35 cellular contexts compared by ENCODE assay signal in the genomic region with DNA sequence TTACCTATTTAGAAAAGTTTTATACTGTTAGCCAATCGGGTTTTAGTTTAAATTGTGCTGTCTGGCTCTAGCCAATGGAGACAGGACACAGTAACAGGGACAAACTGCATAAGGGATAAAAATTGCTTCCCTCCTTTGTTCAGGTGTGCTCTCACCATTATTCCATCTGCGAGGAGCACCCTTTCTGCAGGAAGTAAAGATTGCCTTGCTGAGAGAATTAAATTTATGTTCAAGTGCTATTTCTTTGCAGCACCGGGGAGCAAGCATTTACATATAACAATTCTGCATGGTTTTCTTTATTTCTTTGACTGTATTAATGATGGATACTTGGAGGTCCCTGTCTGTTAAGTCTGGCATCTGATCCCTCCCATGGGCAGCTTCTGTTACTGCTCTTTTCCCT.
"Had no signal": no experiment of that assay in that cellular context is flagged by ENCODE, and none has a peak within 500 bp of the region (broad histone marks: within the 10 kb centered on the region; RNA-seq: fewer than 3 reads in every experiment).

No MANE protein-coding gene starts in this region.

- H3K27me3 ChIP-seq: MG63 had no signal

- DNase-seq: Karpas-422, Kasumi-1, MG63, MM.1S, MV-4-11, NCI-H1048, NCI-H1092, NCI-H1092 treated with DMSO at 0.1 percent for 48 hours, NCI-H1105, NCI-H1105 treated with DMSO at 0.1 percent for 48 hours, NCI-H1417, NCI-H1417 treated with DMSO at 0.1 percent for 48 hours, NCI-H1436, NCI-H1436 treated with DMSO at 0.1 percent for 48 hours, NCI-H146, NCI-H1694, NCI-H1694 treated with DMSO at 0.1 percent for 48 hours, NCI-H187, NCI-H187 treated with DMSO at 0.1 percent for 48 hours, NCI-H1930, NCI-H2029, NCI-H2029 treated with DMSO at 0.1 percent for 48 hours, NCI-H2081, NCI-H2081 treated with DMSO at 0.1 percent for 48 hours, NCI-H2107, NCI-H2171, NCI-H2171 treated with DMSO at 0.1 percent for 48 hours, NCI-H2227 treated with DMSO at 0.1 percent for 48 hours, NCI-H226, NCI-H345, NCI-H446, NCI-H446 treated with DMSO at 0.1 percent for 48 hours, NCI-H510A, NCI-H510A treated with DMSO at 0.1 percent for 48 hours, NCI-H524 had no signal

- H3K36me3 ChIP-seq: MG63 had no signal

- H3K4me3 ChIP-seq: MG63 had no signal
